In the genomic region with DNA sequence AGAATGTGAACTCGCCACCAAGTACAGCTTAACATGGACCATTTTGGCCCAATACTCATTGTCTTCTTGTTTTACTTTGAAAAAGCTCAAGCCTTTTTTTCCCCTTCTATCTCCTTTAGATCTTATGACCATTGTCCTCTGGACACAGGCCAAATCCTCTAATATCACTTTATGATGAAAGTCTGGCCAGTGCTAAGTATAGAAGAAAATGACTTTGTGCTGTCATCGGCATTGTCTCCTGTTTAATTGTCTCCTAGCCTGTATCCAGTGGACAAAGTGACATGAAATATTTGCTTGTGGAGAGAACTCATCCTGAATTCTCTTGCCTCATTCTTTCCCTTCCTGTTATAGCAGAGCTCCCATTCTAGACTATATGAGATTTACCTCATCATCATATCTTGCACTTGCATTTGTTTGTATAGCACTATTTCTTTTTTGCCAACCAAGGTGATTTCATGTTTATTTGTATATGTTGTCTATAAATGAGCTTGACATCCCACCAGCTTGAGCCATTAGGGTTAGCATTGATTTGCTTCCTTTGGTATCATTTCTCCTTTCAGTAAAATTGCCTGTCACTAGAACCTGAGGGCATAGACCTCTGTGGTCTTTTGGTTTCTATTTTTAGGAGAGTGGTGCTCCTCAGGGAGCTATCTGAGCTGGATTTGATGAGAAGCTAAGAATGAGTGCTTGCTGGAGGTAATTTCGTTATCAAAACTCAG, we compare ENCODE assay signal across 13 cellular contexts. TPM values are rescaled to one million over a fixed set of nuclear protein-coding genes. Genes with fewer than 3 reads are reported as not detected.
DNase-seq lines count a peak whose midpoint lies in the region; ATAC-seq and TF ChIP-seq lines count a peak whose summit lies in the region.
"Had no signal": no experiment of that assay in that cellular context is flagged by ENCODE, and none has a peak within 500 bp of the region (broad histone marks: within the 10 kb centered on the region; RNA-seq: fewer than 3 reads in every experiment).

No MANE protein-coding gene starts in this region.

- peak overlapping the region; percentile 7 for H3K4me3 Mint-ChIP-seq in activated CD4-positive, alpha-beta T cell treated with anti-CD3 and anti-CD28 coated beads for 36 hours
- peak overlapping the region; percentile 36 for H3K4me3 Mint-ChIP-seq in activated CD4-positive, alpha-beta memory T cell treated with anti-CD3 and anti-CD28 coated beads for 36 hours
- H3K4me3 Mint-ChIP-seq in natural killer cell, result peak overlapping the region; percentile 35
- H3K4me3 Mint-ChIP-seq: neural progenitor cell had no signal

- intact Hi-C loops in activated CD4-positive, alpha-beta T cell treated with anti-CD3 and anti-CD28 coated beads for 36 hours (cut with DNase I, micrococcal nuclease), result loop anchor here in 1 of 2 experiments (5.0 kb wide), 1 partner anchor 350 kb away; the partner anchor contains the start of gene DTWD2
- intact Hi-C loops in activated CD4-positive, alpha-beta memory T cell treated with anti-CD3 and anti-CD28 coated beads for 36 hours (cut with micrococcal nuclease), result no loop called here
- intact Hi-C loops in natural killer cell (cut with micrococcal nuclease), result loop anchor here (10.0 kb wide), 1 partner anchor 262 kb away; the partner anchor contains the start of gene DMXL1

- H3K4me3 ChIP-seq in HEK293 (ENCODE audit: low read depth, low read length), result no peak overlapping the region
- H3K4me3 ChIP-seq: neural progenitor cell had no signal

- no peaks in the 10 kb centered on the region for H3K27me3 Mint-ChIP-seq in activated CD4-positive, alpha-beta T cell treated with anti-CD3 and anti-CD28 coated beads for 36 hours
- H3K27me3 Mint-ChIP-seq in activated CD4-positive, alpha-beta memory T cell treated with anti-CD3 and anti-CD28 coated beads for 36 hours, result no peaks in the 10 kb centered on the region
- H3K27me3 Mint-ChIP-seq in natural killer cell (ENCODE audit: low read depth in 2 of 2), result no peaks in the 10 kb centered on the region

- H3K36me3 Mint-ChIP-seq in activated CD4-positive, alpha-beta T cell treated with anti-CD3 and anti-CD28 coated beads for 36 hours (ENCODE audit: low read depth), result peaks cover 24% of the 10 kb centered on the region
- peaks cover 3% of the 10 kb centered on the region for H3K36me3 Mint-ChIP-seq in activated CD4-positive, alpha-beta memory T cell treated with anti-CD3 and anti-CD28 coated beads for 36 hours
- H3K36me3 Mint-ChIP-seq in natural killer cell, result no peaks in the 10 kb centered on the region
- H3K36me3 Mint-ChIP-seq: neural progenitor cell had no signal

- POLR2A ChIA-PET in activated CD4-positive, alpha-beta T cell treated with anti-CD3 and anti-CD28 coated beads for 36 hours (lab: Charles Lee), result interaction anchor here (0.5 to 1.8 kb wide), 7 partner anchors 14 to 86 kb away, joined by 3 to 5 read pairs (median 4); partner anchors contain the start of gene TNFAIP8
- POLR2A ChIA-PET in HEK293 (lab: Yijun Ruan, JAX) (interaction anchor here (1.1 kb wide), 1 partner anchor 69 kb away, joined by 3 read pairs; no protein-coding TSS in a partner anchor), RWPE1 (lab: Yijun Ruan, JAX; ENCODE audit: low non-redundant PET) (no interaction called here)
- POLR2A ChIA-PET in activated CD4-positive, alpha-beta memory T cell treated with anti-CD3 and anti-CD28 coated beads for 36 hours (lab: Charles Lee), result interaction anchor here (0.6 to 21.3 kb wide), 9 partner anchors 8 to 75 kb away, joined by 3 to 504 read pairs (median 4); partner anchors contain the start of gene TNFAIP8

- ATAC-seq in activated CD4-positive, alpha-beta T cell treated with anti-CD3 and anti-CD28 coated beads for 36 hours, result no peak
- ATAC-seq in natural killer cell (no peak), GM21528 (IDR thresholded peaks at IDR 0.05; ENCODE audit: low FRiP score, unreplicated experiment) (no peak)

- TF ChIP-seq CTCF in HEK293 (tag by site-specific recombination; IDR thresholded peaks at IDR 0.05), result no peak
- TF ChIP-seq CTCF in natural killer cell (IDR thresholded peaks at IDR 0.05), result no peak
- no peak for TF ChIP-seq CTCF in RWPE1 (conservative IDR thresholded peaks at IDR 0.05; ENCODE audit: low read depth)

- H3K27ac ChIP-seq in HEK293 (ENCODE audit: extremely low read depth, low read depth, low read length) (no peak overlapping the region), RWPE1 (no peak overlapping the region)
- H3K27ac ChIP-seq: neural progenitor cell had no signal

- DNase-seq in activated CD4-positive, alpha-beta T cell treated with anti-CD3 and anti-CD28 coated beads for 36 hours, result no peak
- DNase-seq in activated CD4-positive, alpha-beta T cell treated with anti-CD3 and anti-CD28 coated beads for 4 hours, result no peak
- no peak for DNase-seq in activated CD4-positive, alpha-beta memory T cell treated with anti-CD3 and anti-CD28 coated beads for 36 hours
- no peak for DNase-seq in natural killer cell
- no peak for DNase-seq in RWPE1 (ENCODE audit: low spot score)
- DNase-seq in mesenteric fat pad (ENCODE audit: low spot score), result no peak
- DNase-seq: activated CD8-positive, alpha-beta memory T cell treated with anti-CD3 and anti-CD28 coated beads, Interleukin-2, amount 50 U/mL, for 48 hours; central memory CD4-positive, alpha-beta T cell; EL; IMR-90 had no signal

- no peaks in the 10 kb centered on the region for H3K9me3 Mint-ChIP-seq in activated CD4-positive, alpha-beta T cell treated with anti-CD3 and anti-CD28 coated beads for 36 hours (ENCODE audit: low read depth)
- H3K9me3 Mint-ChIP-seq in activated CD4-positive, alpha-beta memory T cell treated with anti-CD3 and anti-CD28 coated beads for 36 hours, result no peaks in the 10 kb centered on the region
- no peaks in the 10 kb centered on the region for H3K9me3 Mint-ChIP-seq in natural killer cell
- H3K9me3 Mint-ChIP-seq: neural progenitor cell had no signal

- peak overlapping the region; percentile 94 for H3K27ac Mint-ChIP-seq in activated CD4-positive, alpha-beta T cell treated with anti-CD3 and anti-CD28 coated beads for 36 hours
- peak overlapping the region; percentile 93 for H3K27ac Mint-ChIP-seq in activated CD4-positive, alpha-beta memory T cell treated with anti-CD3 and anti-CD28 coated beads for 36 hours
- H3K27ac Mint-ChIP-seq in natural killer cell, result peak overlapping the region; percentile 86 to 88
- H3K27ac Mint-ChIP-seq: neural progenitor cell had no signal

- CTCF ChIA-PET in activated CD4-positive, alpha-beta T cell treated with anti-CD3 and anti-CD28 coated beads for 36 hours (lab: Charles Lee), result interaction anchor here (0.8 to 4.4 kb wide), 21 partner anchors 9 to 266 kb away, joined by 3 to 17 read pairs (median 4); partner anchors contain the start of genes DMXL1 and TNFAIP8
- CTCF ChIA-PET in HEK293 (lab: Yijun Ruan, JAX), result interaction anchor here (0.7 to 3.6 kb wide), 9 partner anchors 9 to 349 kb away, joined by 3 to 21 read pairs (median 3); partner anchors contain the start of gene DTWD2
- CTCF ChIA-PET in activated CD4-positive, alpha-beta memory T cell treated with anti-CD3 and anti-CD28 coated beads for 36 hours (lab: Charles Lee), result interaction anchor here (1.0 to 7.0 kb wide), 17 partner anchors 11 to 349 kb away, joined by 3 to 45 read pairs (median 4); partner anchors contain the start of gene DTWD2
- CTCF ChIA-PET in RWPE1 (lab: Yijun Ruan, JAX), result interaction anchor here (0.5 to 1.1 kb wide), 3 partner anchors 22 to 47 kb away, joined by 3 to 5 read pairs (median 3); no protein-coding TSS in a partner anchor

- H3K9me3 ChIP-seq in HEK293 (ENCODE audit: control insufficient read depth, insufficient read depth, low read depth, low read length), result no peaks in the 10 kb centered on the region

- H3K36me3 ChIP-seq in HEK293 (ENCODE audit: control insufficient read depth in 2 of 2, insufficient read depth in 1 of 2, low read length in 2 of 2), result no peaks in the 10 kb centered on the region
- H3K36me3 ChIP-seq: neural progenitor cell had no signal

- H3K4me1 Mint-ChIP-seq in activated CD4-positive, alpha-beta T cell treated with anti-CD3 and anti-CD28 coated beads for 36 hours, result peaks cover 96% of the 10 kb centered on the region
- H3K4me1 Mint-ChIP-seq in activated CD4-positive, alpha-beta memory T cell treated with anti-CD3 and anti-CD28 coated beads for 36 hours (ENCODE audit: low read depth), result peaks cover 95% of the 10 kb centered on the region
- H3K4me1 Mint-ChIP-seq in natural killer cell, result peaks cover 91 to 96% of the 10 kb centered on the region in 2 donors
- H3K4me1 Mint-ChIP-seq: neural progenitor cell had no signal

- H3K4me1 ChIP-seq in HEK293 (ENCODE audit: control insufficient read depth, insufficient read depth, low read length), result peaks cover 14% of the 10 kb centered on the region
- H3K4me1 ChIP-seq: neural progenitor cell had no signal

TF ChIP-seq in HEK293, 187 proteins besides CTCF, POLR2A, EP300 and RAD21 (continues in another document):
- TF ChIP-seq ZNF529 (tag by site-specific recombination; IDR thresholded peaks at IDR 0.05; ENCODE audit: insufficient replicate concordance) (no peak), ZNF2 (tag by site-specific recombination; IDR thresholded peaks at IDR 0.05) (no peak), ZNF629 (tag by site-specific recombination; IDR thresholded peaks at IDR 0.05) (peak; percentile 34; the same call in 1 of the 2 replicates), ZNF112 (tag by site-specific recombination; IDR thresholded peaks at IDR 0.05) (no peak), GLIS1 (tag by site-specific recombination; IDR thresholded peaks at IDR 0.05) (peak; percentile 36), ZNF664 (tag by site-specific recombination; IDR thresholded peaks at IDR 0.05) (no peak), REPIN1 (tag by site-specific recombination; IDR thresholded peaks at IDR 0.05; ENCODE audit: low read depth) (no peak), SP2 (tag by site-specific recombination; IDR thresholded peaks at IDR 0.05) (no peak), ZBTB7A (tag by site-specific recombination; IDR thresholded peaks at IDR 0.05; ENCODE audit: low read depth) (no peak), ZNF843 (tag by site-specific recombination; IDR thresholded peaks at IDR 0.05) (0 out of 2 replicates have a peak, but pooled peaks have one; percentile 25), OSR2 (tag by site-specific recombination; IDR thresholded peaks at IDR 0.05) (peak; percentile 21; the same call in 1 of the 2 replicates)

RNA-seq across cellular contexts. Expression of gene TNFAIP8, which starts 18.8 kb away (rescaled TPM):
- 100 to 1,000 TPM; 166 to 171 TPM for total RNA-seq in activated CD4-positive, alpha-beta T cell treated with anti-CD3 and anti-CD28 coated beads for 36 hours
- total RNA-seq in activated CD4-positive, alpha-beta memory T cell treated with anti-CD3 and anti-CD28 coated beads for 36 hours, result 100 to 1,000 TPM; 153 to 159 TPM
- total RNA-seq in natural killer cell (10 to 100 TPM; 47.6 to 87.5 (median 76.3) TPM), mesenteric fat pad (29.6 TPM)
